ENCODE assay signal across 1 cellular context in genomic region chr2:27496357-27497287, GRCh38.
TF ChIP-seq lines count a peak whose summit lies in the region.

Gene GCKR (plus strand): TSS chr2:27496839. CDS start chr2:27496905, 66 bp downstream.

TF ChIP-seq in HepG2, 621 proteins besides CTCF, POLR2A, EP300 and RAD21 (continued from another document and continues in another):
- TF ChIP-seq TFAP4 (IDR thresholded peaks at IDR 0.05; ENCODE audit: borderline replicate concordance, low read depth) (peak; percentile 2; the same call in 1 of the 2 replicates), ZNF263 (CRISPR knock-in tag; IDR thresholded peaks at IDR 0.05) (no peak; the same call in none of the 2 replicates), ZFY (CRISPR knock-in tag; IDR thresholded peaks at IDR 0.05) (peak; percentile 91), ZNF670 (CRISPR knock-in tag; IDR thresholded peaks at IDR 0.05; ENCODE audit: borderline replicate concordance) (0 out of 2 replicates have a peak, but pooled peaks have one; percentile 65), POGZ (CRISPR knock-in tag; IDR thresholded peaks at IDR 0.05) (peak; percentile 70; the same call in 1 of the 2 replicates), ZBTB37 (CRISPR knock-in tag; IDR thresholded peaks at IDR 0.05) (no peak), KLF13 (CRISPR knock-in tag; IDR thresholded peaks at IDR 0.05) (peak; percentile 93; the same call in 1 of the 2 replicates), ELF4 (CRISPR knock-in tag; IDR thresholded peaks at IDR 0.05; ENCODE audit: borderline replicate concordance) (peak; percentile 73), MIXL1 (CRISPR knock-in tag; IDR thresholded peaks at IDR 0.05) (no peak; the same call in 1 of the 2 replicates), ZNF747 (CRISPR knock-in tag; IDR thresholded peaks at IDR 0.05; ENCODE audit: borderline replicate concordance) (peak; percentile 79; the same call in 1 of the 2 replicates), ZNF547 (CRISPR knock-in tag; IDR thresholded peaks at IDR 0.05) (no peak; the same call in 1 of the 2 replicates), MXD4 (CRISPR knock-in tag; IDR thresholded peaks at IDR 0.05) (peak; percentile 22; the same call in 1 of the 2 replicates), YY1 (IDR thresholded peaks at IDR 0.05; ENCODE audit: insufficient read depth, insufficient replicate concordance, low read depth, low read length) (no peak), CENPT (CRISPR knock-in tag; IDR thresholded peaks at IDR 0.05; ENCODE audit: low read depth) (no peak), HNF4A (CRISPR knock-in tag; IDR thresholded peaks at IDR 0.05) (peak; percentile 95), ZNF230 (CRISPR knock-in tag; IDR thresholded peaks at IDR 0.05) (no peak), ZNF841 (CRISPR knock-in tag; IDR thresholded peaks at IDR 0.05; ENCODE audit: borderline replicate concordance) (no peak; the same call in 1 of the 2 replicates), ZBTB7B (CRISPR knock-in tag; IDR thresholded peaks at IDR 0.05) (peak; percentile 39), FOXA1 (IDR thresholded peaks at IDR 0.05) (no peak), FOXA1 (CRISPR knock-in tag; IDR thresholded peaks at IDR 0.05) (no peak; the same call in 1 of the 2 replicates), ZNF24 (IDR thresholded peaks at IDR 0.05) (no peak; the same call in 1 of the 2 replicates), NR2C2 (CRISPR knock-in tag; IDR thresholded peaks at IDR 0.05; ENCODE audit: borderline replicate concordance) (no peak; the same call in 1 of the 2 replicates), ATRX (CRISPR knock-in tag; IDR thresholded peaks at IDR 0.05; ENCODE audit: borderline replicate concordance) (no peak), ZNF441 (CRISPR knock-in tag; IDR thresholded peaks at IDR 0.05; ENCODE audit: borderline replicate concordance) (peak; percentile 17; the same call in 1 of the 2 replicates), TCF7 (IDR thresholded peaks at IDR 0.05; ENCODE audit: low read depth) (no peak), ZNF224 (CRISPR knock-in tag; IDR thresholded peaks at IDR 0.05) (0 out of 2 replicates have a peak, but pooled peaks have one; percentile 73), ZZZ3 (CRISPR knock-in tag; IDR thresholded peaks at IDR 0.05; ENCODE audit: borderline replicate concordance) (no peak), MEIS1 (CRISPR knock-in tag; IDR thresholded peaks at IDR 0.05; ENCODE audit: borderline replicate concordance) (no peak; the same call in 1 of the 2 replicates), DMTF1 (CRISPR knock-in tag; IDR thresholded peaks at IDR 0.05) (no peak), SP5 (CRISPR knock-in tag; IDR thresholded peaks at IDR 0.05; ENCODE audit: borderline replicate concordance, low read depth) (peak; percentile 77), U2AF2 (IDR thresholded peaks at IDR 0.05; ENCODE audit: low read depth, low read length) (0 out of 2 replicates have a peak, but pooled peaks have one; percentile 0), MATR3 (CRISPR knock-in tag; IDR thresholded peaks at IDR 0.05) (no peak), GTF3A (CRISPR knock-in tag; conservative IDR thresholded peaks at IDR 0.05) (no peak), TFDP1 (CRISPR knock-in tag; IDR thresholded peaks at IDR 0.05; ENCODE audit: borderline replicate concordance) (peak; percentile 52; the same call in 1 of the 2 replicates), MLXIP (CRISPR knock-in tag; IDR thresholded peaks at IDR 0.05; ENCODE audit: borderline replicate concordance) (peak; percentile 97), HOXA7 (CRISPR knock-in tag; IDR thresholded peaks at IDR 0.05) (no peak), NFRKB (IDR thresholded peaks at IDR 0.05) (no peak), ZSCAN20 (CRISPR knock-in tag; IDR thresholded peaks at IDR 0.05; ENCODE audit: borderline replicate concordance) (no peak), THAP8 (CRISPR knock-in tag; IDR thresholded peaks at IDR 0.05; ENCODE audit: borderline replicate concordance) (0 out of 2 replicates have a peak, but pooled peaks have one; percentile 64), ZBTB4 (CRISPR knock-in tag; IDR thresholded peaks at IDR 0.05; ENCODE audit: borderline replicate concordance) (peak; percentile 89; the same call in 1 of the 2 replicates), PRMT3 (CRISPR knock-in tag; IDR thresholded peaks at IDR 0.05; ENCODE audit: borderline replicate concordance, low read depth) (no peak), MIER3 (CRISPR knock-in tag; IDR thresholded peaks at IDR 0.05; ENCODE audit: borderline replicate concordance) (peak; percentile 66; the same call in 1 of the 2 replicates), ZNF703 (CRISPR knock-in tag; IDR thresholded peaks at IDR 0.05; ENCODE audit: borderline replicate concordance) (no peak), SRF (IDR thresholded peaks at IDR 0.05; ENCODE audit: low read depth, low read length) (no peak), TEF (CRISPR knock-in tag; IDR thresholded peaks at IDR 0.05) (no peak), ZSCAN31 (CRISPR knock-in tag; IDR thresholded peaks at IDR 0.05; ENCODE audit: low read depth) (0 out of 2 replicates have a peak, but pooled peaks have one; percentile 70), MED13 (CRISPR knock-in tag; IDR thresholded peaks at IDR 0.05) (no peak), ATF7 (IDR thresholded peaks at IDR 0.05) (no peak), ATF7 (CRISPR knock-in tag; IDR thresholded peaks at IDR 0.05) (0 out of 2 replicates have a peak, but pooled peaks have one; percentile 12), HNRNPH1 (optimal IDR thresholded peaks at IDR 0.05; ENCODE audit: low read depth, low read length) (peak; percentile 51), EZH2 (conservative IDR thresholded peaks at IDR 0.05; ENCODE audit: low read depth, low read length) (no peak), MBNL3 (CRISPR knock-in tag; conservative IDR thresholded peaks at IDR 0.05) (no peak), SOX13 (IDR thresholded peaks at IDR 0.05) (peak; percentile 56), SOX13 (CRISPR knock-in tag; conservative IDR thresholded peaks at IDR 0.05 in 1 of 2, IDR thresholded peaks at IDR 0.05 in 1 of 2) (peak in 1 of 2 experiments; percentile 63; a peak in 2 of 4 replicates), ZNF710 (CRISPR knock-in tag; IDR thresholded peaks at IDR 0.05; ENCODE audit: borderline replicate concordance) (0 out of 2 replicates have a peak, but pooled peaks have one; percentile 20), ZNF33B (CRISPR knock-in tag; IDR thresholded peaks at IDR 0.05) (no peak)
